ENCODE assay signal across 19 cellular contexts in the genomic region with DNA sequence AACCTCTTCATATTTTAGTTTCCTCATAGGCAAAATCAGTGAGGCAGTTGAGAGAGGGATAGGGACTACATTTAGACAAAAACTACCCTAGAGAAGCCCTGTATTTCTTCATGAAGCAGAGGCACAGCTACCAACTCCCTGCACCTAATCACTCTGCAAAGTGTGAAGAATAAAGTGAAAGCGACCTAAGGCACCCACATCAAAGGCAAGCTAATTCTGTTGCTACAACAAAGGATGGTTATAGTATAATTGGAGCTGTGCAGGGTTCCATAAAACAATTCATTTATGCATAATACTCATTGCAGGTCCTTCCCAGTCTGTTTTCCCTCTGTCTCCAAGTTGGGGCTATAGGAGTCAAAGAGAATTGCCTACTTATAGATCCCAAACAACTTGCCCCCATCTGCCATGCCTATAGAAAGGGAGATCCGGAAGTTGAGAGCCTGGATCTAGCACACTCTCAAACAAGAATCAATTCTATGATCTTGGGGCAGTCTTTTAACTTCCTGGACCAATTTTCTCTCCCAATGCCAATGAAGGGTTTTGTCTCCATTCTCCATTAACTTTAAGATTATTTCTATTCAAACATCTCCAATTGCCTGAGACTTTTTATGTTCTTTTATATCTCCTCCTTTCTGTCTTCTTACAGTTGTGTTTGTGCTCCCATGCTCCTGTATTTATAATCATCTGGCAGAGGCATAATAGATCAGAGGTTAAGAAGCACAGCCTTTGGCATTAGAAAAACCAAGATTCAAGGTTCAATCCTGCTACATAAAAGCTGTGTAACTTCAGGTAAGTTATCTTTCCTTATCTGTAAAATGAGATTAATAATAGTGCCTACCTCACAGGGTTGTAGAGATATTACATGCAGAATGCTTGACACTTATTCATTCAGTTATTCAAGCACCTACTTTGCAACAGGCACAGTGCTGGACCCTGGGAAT. TPM values are rescaled to one million over a fixed set of nuclear protein-coding genes. Genes with fewer than 3 reads are reported as not detected.
DNase-seq lines count a peak whose midpoint lies in the region; ATAC-seq, FAIRE-seq and TF ChIP-seq lines count a peak whose summit lies in the region.
"Had no signal": no experiment of that assay in that cellular context is flagged by ENCODE, and none has a peak within 500 bp of the region (broad histone marks: within the 10 kb centered on the region; RNA-seq: fewer than 3 reads in every experiment).

No MANE protein-coding gene starts in this region.

- H3K27ac ChIP-seq in KOPT-K1 (ENCODE audit: low read depth, low read length, poor library complexity, severe bottlenecking) (peak overlapping the region; percentile 55), pancreas (no peak overlapping the region)
- H3K27ac ChIP-seq in naive thymus-derived CD4-positive, alpha-beta T cell (ENCODE audit: low read depth, low read length), result peak overlapping the region; percentile 50
- H3K27ac ChIP-seq: GM23248 had no signal

- H3K4me3 Mint-ChIP-seq in activated naive CD4-positive, alpha-beta T cell treated with anti-CD3 and anti-CD28 coated beads for 36 hours, result no peak overlapping the region
- H3K4me3 Mint-ChIP-seq in activated CD8-positive, alpha-beta T cell treated with anti-CD3 and anti-CD28 coated beads, Interleukin-2, amount 10 ng/mL, durations not matched to agents 7 days and 5 days, result no peak overlapping the region
- peak overlapping the region; percentile 13 to 73 (median 46) for H3K4me3 Mint-ChIP-seq in naive thymus-derived CD4-positive, alpha-beta T cell
- no peak overlapping the region for H3K4me3 Mint-ChIP-seq in glutamatergic neuron (ENCODE audit: unreplicated experiment)

- peaks cover 23 to 25% of the 10 kb centered on the region in 2 donors for H3K4me1 ChIP-seq in naive thymus-derived CD4-positive, alpha-beta T cell (ENCODE audit: control insufficient read depth in 2 of 2, insufficient read depth in 2 of 2, low read length in 2 of 2)
- H3K4me1 ChIP-seq in pancreas, result no peaks in the 10 kb centered on the region

- no peak for FAIRE-seq in pancreas (lab: Jason Lieb, UNC)
- FAIRE-seq: GM18507, HepG2, urothelium cell line had no signal

- POLR2A ChIA-PET in activated CD8-positive, alpha-beta T cell treated with anti-CD3 and anti-CD28 coated beads, Interleukin-2, amount 10 ng/mL, durations not matched to agents 7 days and 5 days (lab: Charles Lee), result no interaction called here
- POLR2A ChIA-PET in naive thymus-derived CD4-positive, alpha-beta T cell (lab: Charles Lee), result interaction anchor here (0.6 to 2.5 kb wide), 8 partner anchors 9 to 114 kb away, joined by 3 to 12 read pairs (median 4); a partner anchor contains a TSS

- CTCF ChIA-PET in activated naive CD4-positive, alpha-beta T cell treated with anti-CD3 and anti-CD28 coated beads for 36 hours (lab: Charles Lee), result no interaction called here
- CTCF ChIA-PET in activated CD8-positive, alpha-beta T cell treated with anti-CD3 and anti-CD28 coated beads, Interleukin-2, amount 10 ng/mL, durations not matched to agents 7 days and 5 days (lab: Charles Lee), result interaction anchor here (0.7 to 1.3 kb wide), 4 partner anchors 9 to 62 kb away, joined by 3 to 4 read pairs (median 3); no protein-coding TSS in a partner anchor
- CTCF ChIA-PET in naive thymus-derived CD4-positive, alpha-beta T cell (lab: Charles Lee), result interaction anchor here (0.7 to 1.7 kb wide), 4 partner anchors 23 to 113 kb away, joined by 3 to 5 read pairs (median 4); no protein-coding TSS in a partner anchor

- no peak overlapping the region for H3K27ac Mint-ChIP-seq in activated naive CD4-positive, alpha-beta T cell treated with anti-CD3 and anti-CD28 coated beads for 36 hours
- H3K27ac Mint-ChIP-seq in activated CD8-positive, alpha-beta T cell treated with anti-CD3 and anti-CD28 coated beads, Interleukin-2, amount 10 ng/mL, durations not matched to agents 7 days and 5 days, result peak overlapping the region; percentile 41
- H3K27ac Mint-ChIP-seq in naive thymus-derived CD4-positive, alpha-beta T cell, result peak overlapping the region; percentile 60 to 94 (median 83)
- H3K27ac Mint-ChIP-seq in glutamatergic neuron (ENCODE audit: unreplicated experiment), result no peak overlapping the region

- H3K4me3 ChIP-seq in naive thymus-derived CD4-positive, alpha-beta T cell (ENCODE audit: low read length), result no peak overlapping the region
- H3K4me3 ChIP-seq in pancreas, result no peak overlapping the region
- H3K4me3 ChIP-seq: GM23248 had no signal

- 77 to 93% methylated on average over 2 of the region's 2 CpGs for WGBS in pancreas, 2 donors

- ATAC-seq in activated CD8-positive, alpha-beta T cell treated with anti-CD3 and anti-CD28 coated beads, Interleukin-2, amount 10 ng/mL, durations not matched to agents 7 days and 5 days, result peak; percentile 95
- peak; percentile 90 for ATAC-seq in naive thymus-derived CD4-positive, alpha-beta T cell
- ATAC-seq in pancreas, result no peak
- ATAC-seq in GM18873 (IDR thresholded peaks at IDR 0.05; ENCODE audit: low FRiP score, unreplicated experiment), result no peak
- ATAC-seq: HepG2, right cardiac atrium had no signal

- H3K9me3 ChIP-seq in KOPT-K1 (ENCODE audit: insufficient read depth, low read length, poor library complexity, severe bottlenecking), result no peaks in the 10 kb centered on the region
- H3K9me3 ChIP-seq in naive thymus-derived CD4-positive, alpha-beta T cell (ENCODE audit: control insufficient read depth in 2 of 3, low read length in 3 of 3), result no peaks in the 10 kb centered on the region
- H3K9me3 ChIP-seq in pancreas, result no peaks in the 10 kb centered on the region

- H3K27me3 ChIP-seq in naive thymus-derived CD4-positive, alpha-beta T cell (ENCODE audit: control insufficient read depth in 2 of 2, insufficient read depth in 2 of 2, low read length in 2 of 2), result no peaks in the 10 kb centered on the region
- H3K27me3 ChIP-seq in pancreas, result no peaks in the 10 kb centered on the region

- H3K4me1 Mint-ChIP-seq in activated naive CD4-positive, alpha-beta T cell treated with anti-CD3 and anti-CD28 coated beads for 36 hours (ENCODE audit: low read depth), result peaks cover 45% of the 10 kb centered on the region
- peaks cover 27% of the 10 kb centered on the region for H3K4me1 Mint-ChIP-seq in activated CD8-positive, alpha-beta T cell treated with anti-CD3 and anti-CD28 coated beads, Interleukin-2, amount 10 ng/mL, durations not matched to agents 7 days and 5 days (ENCODE audit: low read depth)
- peaks cover 23 to 68% (median 55%) of the 10 kb centered on the region in 7 donors for H3K4me1 Mint-ChIP-seq in naive thymus-derived CD4-positive, alpha-beta T cell
- H3K4me1 Mint-ChIP-seq in glutamatergic neuron (ENCODE audit: low read depth, unreplicated experiment), result no peaks in the 10 kb centered on the region

- TF ChIP-seq CTCF in pancreas (IDR thresholded peaks at IDR 0.05), result no peak
- TF ChIP-seq CTCF in glutamatergic neuron (IDR thresholded peaks at IDR 0.05; ENCODE audit: partially characterized antibody, unreplicated experiment), result no peak

- no peaks in the 10 kb centered on the region for H3K9me3 Mint-ChIP-seq in activated naive CD4-positive, alpha-beta T cell treated with anti-CD3 and anti-CD28 coated beads for 36 hours
- H3K9me3 Mint-ChIP-seq in activated CD8-positive, alpha-beta T cell treated with anti-CD3 and anti-CD28 coated beads, Interleukin-2, amount 10 ng/mL, durations not matched to agents 7 days and 5 days (ENCODE audit: insufficient read depth), result peaks cover under 1% of the 10 kb centered on the region
- peaks cover 0 to 10% (median 0%) of the 10 kb centered on the region in 11 donors for H3K9me3 Mint-ChIP-seq in naive thymus-derived CD4-positive, alpha-beta T cell
- no peaks in the 10 kb centered on the region for H3K9me3 Mint-ChIP-seq in glutamatergic neuron (ENCODE audit: unreplicated experiment)

- H3K27me3 Mint-ChIP-seq in activated naive CD4-positive, alpha-beta T cell treated with anti-CD3 and anti-CD28 coated beads for 36 hours (ENCODE audit: low read depth), result no peaks in the 10 kb centered on the region
- no peaks in the 10 kb centered on the region for H3K27me3 Mint-ChIP-seq in activated CD8-positive, alpha-beta T cell treated with anti-CD3 and anti-CD28 coated beads, Interleukin-2, amount 10 ng/mL, durations not matched to agents 7 days and 5 days (ENCODE audit: low read depth)
- no peaks in the 10 kb centered on the region for H3K27me3 Mint-ChIP-seq in naive thymus-derived CD4-positive, alpha-beta T cell
- H3K27me3 Mint-ChIP-seq in glutamatergic neuron (ENCODE audit: unreplicated experiment), result no peaks in the 10 kb centered on the region

- H3K36me3 ChIP-seq in KOPT-K1 (ENCODE audit: insufficient read depth, low read length) (no peaks in the 10 kb centered on the region), pancreas (no peaks in the 10 kb centered on the region)
- no peaks in the 10 kb centered on the region for H3K36me3 ChIP-seq in naive thymus-derived CD4-positive, alpha-beta T cell (ENCODE audit: control insufficient read depth in 2 of 3, insufficient read depth in 3 of 3, low read length in 3 of 3)

- intact Hi-C loops in activated naive CD4-positive, alpha-beta T cell treated with anti-CD3 and anti-CD28 coated beads for 36 hours (cut with micrococcal nuclease), result loop anchor here (1.0 to 2.0 kb wide), 3 partner anchors 25 to 63 kb away; no protein-coding TSS in a partner anchor
- intact Hi-C loops in naive thymus-derived CD4-positive, alpha-beta T cell (cut with micrococcal nuclease), result loop anchor here (1.0 to 2.0 kb wide), 8 partner anchors 8 to 213 kb away; no protein-coding TSS in a partner anchor
- intact Hi-C loops in pancreas (cut with DNase I), result no loop called here

- no peaks in the 10 kb centered on the region for H3K36me3 Mint-ChIP-seq in activated naive CD4-positive, alpha-beta T cell treated with anti-CD3 and anti-CD28 coated beads for 36 hours (ENCODE audit: low read depth)
- no peaks in the 10 kb centered on the region for H3K36me3 Mint-ChIP-seq in activated CD8-positive, alpha-beta T cell treated with anti-CD3 and anti-CD28 coated beads, Interleukin-2, amount 10 ng/mL, durations not matched to agents 7 days and 5 days (ENCODE audit: low read depth)
- peaks cover 0 to 30% (median 0%) of the 10 kb centered on the region in 5 donors for H3K36me3 Mint-ChIP-seq in naive thymus-derived CD4-positive, alpha-beta T cell
- H3K36me3 Mint-ChIP-seq in glutamatergic neuron (ENCODE audit: unreplicated experiment), result no peaks in the 10 kb centered on the region

- peak; percentile 60 for DNase-seq in activated naive CD4-positive, alpha-beta T cell treated with anti-CD3 and anti-CD28 coated beads for 36 hours
- DNase-seq in activated naive CD4-positive, alpha-beta T cell (lab: John Stamatoyannopoulos, UW), result no peak
- peak; percentile 62 for DNase-seq in activated CD8-positive, alpha-beta T cell treated with anti-CD3 and anti-CD28 coated beads, Interleukin-2, amount 10 ng/mL, durations not matched to agents 7 days and 5 days
- DNase-seq in naive thymus-derived CD4-positive, alpha-beta T cell, result peak in 7 of 9 donors; percentile 49 to 78 (median 68)
- no peak for DNase-seq in pancreas
- DNase-seq in glutamatergic neuron, result no peak
- DNase-seq: activated CD8-positive, alpha-beta memory T cell treated with anti-CD3 and anti-CD28 coated beads for 24 hours; COR-L47; GM23248; NCI-H1436 treated with DMSO at 0.1 percent for 48 hours; NCI-H2171; NCI-H69; occipital lobe; right cardiac atrium had no signal

RNA-seq across cellular contexts. Expression of a gene that starts 56.0 kb away (rescaled TPM):
- 10 to 100 TPM; 83.8 to 86.3 TPM for total RNA-seq in activated naive CD4-positive, alpha-beta T cell treated with anti-CD3 and anti-CD28 coated beads for 36 hours
- total RNA-seq in activated CD8-positive, alpha-beta T cell treated with anti-CD3 and anti-CD28 coated beads, Interleukin-2, amount 10 ng/mL, durations not matched to agents 7 days and 5 days, result 10 to 100 TPM; 45.8 to 50.8 TPM
- 100 to 1,000 TPM in 2 of 5 experiments, 10 to 100 TPM in 3; 39.6 to 422 (median 76.3) TPM for total RNA-seq in naive thymus-derived CD4-positive, alpha-beta T cell
- 10 to 100 TPM; 38.5 to 56.0 TPM for polyA plus RNA-seq in naive thymus-derived CD4-positive, alpha-beta T cell
- total RNA-seq in pancreas (10 to 100 TPM in 3 of 6 donors, 1 to 10 TPM in 3; 8.6 to 38.0 (median 13.3) TPM), glutamatergic neuron (ENCODE audit: unreplicated experiment) (not detected)
- polyA plus RNA-seq in pancreas, result 10 to 100 TPM in 1 of 2 donors, 1 to 10 TPM in 1; 4.7 to 12.1 TPM
- total RNA-seq: GM23248 had no signal

Comparison
In these comparisons a context has a peak if more than half of its experiments do, and no peak if none do; other contexts are left out.
1. DNase-seq: peak in activated naive CD4-positive, alpha-beta T cell treated with anti-CD3 and anti-CD28 coated beads for 36 hours (single experiment), activated CD8-positive, alpha-beta T cell treated with anti-CD3 and anti-CD28 coated beads, Interleukin-2, amount 10 ng/mL, durations not matched to agents 7 days and 5 days (single experiment) and naive thymus-derived CD4-positive, alpha-beta T cell (7 of 9); none in activated naive CD4-positive, alpha-beta T cell (0 of 4), pancreas (0 of 6) and glutamatergic neuron (single experiment).
2. H3K27ac Mint-ChIP-seq: peak in activated CD8-positive, alpha-beta T cell treated with anti-CD3 and anti-CD28 coated beads, Interleukin-2, amount 10 ng/mL, durations not matched to agents 7 days and 5 days (single experiment) and naive thymus-derived CD4-positive, alpha-beta T cell (9 of 9); none in activated naive CD4-positive, alpha-beta T cell treated with anti-CD3 and anti-CD28 coated beads for 36 hours (single experiment) and glutamatergic neuron (single experiment).
3. H3K4me3 Mint-ChIP-seq: peak in naive thymus-derived CD4-positive, alpha-beta T cell (10 of 10); none in activated naive CD4-positive, alpha-beta T cell treated with anti-CD3 and anti-CD28 coated beads for 36 hours (single experiment), activated CD8-positive, alpha-beta T cell treated with anti-CD3 and anti-CD28 coated beads, Interleukin-2, amount 10 ng/mL, durations not matched to agents 7 days and 5 days (single experiment) and glutamatergic neuron (single experiment).
4. H3K27ac ChIP-seq: peak in KOPT-K1 (single experiment) and naive thymus-derived CD4-positive, alpha-beta T cell (single experiment); none in pancreas (0 of 4).
5. ATAC-seq: peak in activated CD8-positive, alpha-beta T cell treated with anti-CD3 and anti-CD28 coated beads, Interleukin-2, amount 10 ng/mL, durations not matched to agents 7 days and 5 days (single experiment) and naive thymus-derived CD4-positive, alpha-beta T cell (single experiment); none in pancreas (0 of 4) and GM18873 (single experiment).
6. intact Hi-C loops: an anchor here in activated naive CD4-positive, alpha-beta T cell treated with anti-CD3 and anti-CD28 coated beads for 36 hours (1.0 to 2.0 kb wide) and naive thymus-derived CD4-positive, alpha-beta T cell (1.0 to 2.0 kb wide); none called in pancreas.